In the genomic region with DNA sequence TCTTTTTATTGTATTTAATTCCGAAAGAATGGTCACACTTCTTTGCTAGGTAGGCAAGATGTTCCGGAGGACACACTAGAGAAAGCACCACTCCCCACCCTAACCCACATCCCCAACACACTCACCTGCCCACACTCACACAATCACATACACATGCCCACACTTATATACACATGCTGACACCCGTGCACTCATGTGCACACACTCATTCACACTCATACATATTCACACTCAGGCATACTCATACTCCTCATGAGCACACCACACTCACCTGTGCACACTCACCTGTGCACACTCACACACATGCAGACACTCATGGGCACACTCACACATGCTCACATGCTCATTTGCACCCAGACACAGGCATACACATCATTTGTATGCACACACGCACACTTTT, we compare ENCODE assay signal across 1 cellular context.
TF ChIP-seq lines count a peak whose summit lies in the region.

No MANE protein-coding gene starts in this region.

TF ChIP-seq in H1, 55 proteins besides CTCF, POLR2A, EP300 and RAD21:
- TF ChIP-seq FOSL1 (IDR thresholded peaks at IDR 0.05; ENCODE audit: insufficient read depth, low read depth, low read length) (no peak), PHF8 (conservative IDR thresholded peaks at IDR 0.05; ENCODE audit: low read depth, low read length) (no peak), SP2 (IDR thresholded peaks at IDR 0.05; ENCODE audit: low read length) (no peak), CBX8 (IDR thresholded peaks at IDR 0.05; ENCODE audit: borderline replicate concordance, low read depth, low read length) (no peak), SAP30 (IDR thresholded peaks at IDR 0.05; ENCODE audit: insufficient read depth, insufficient replicate concordance, low read length) (no peak), RNF2 (IDR thresholded peaks at IDR 0.05; ENCODE audit: borderline replicate concordance, low read depth, low read length, missing control alignments, poor library complexity, severe bottlenecking) (no peak), CEBPB (IDR thresholded peaks at IDR 0.05; ENCODE audit: low read depth, low read length) (no peak), GTF2F1 (IDR thresholded peaks at IDR 0.05; ENCODE audit: borderline replicate concordance, low read depth, low read length) (no peak), TEAD4 (IDR thresholded peaks at IDR 0.05; ENCODE audit: low read depth, low read length) (no peak), JUND (IDR thresholded peaks at IDR 0.05; ENCODE audit: low read length) (no peak), KDM5A (IDR thresholded peaks at IDR 0.05; ENCODE audit: low read length) (no peak), TAF1 (IDR thresholded peaks at IDR 0.05; ENCODE audit: low read depth, low read length) (no peak), CHD2 (IDR thresholded peaks at IDR 0.05; ENCODE audit: low read length) (no peak), POLR2AphosphoS5 (IDR thresholded peaks at IDR 0.05; ENCODE audit: low read depth, low read length) (no peak)
- TF ChIP-seq, protein P1, sequence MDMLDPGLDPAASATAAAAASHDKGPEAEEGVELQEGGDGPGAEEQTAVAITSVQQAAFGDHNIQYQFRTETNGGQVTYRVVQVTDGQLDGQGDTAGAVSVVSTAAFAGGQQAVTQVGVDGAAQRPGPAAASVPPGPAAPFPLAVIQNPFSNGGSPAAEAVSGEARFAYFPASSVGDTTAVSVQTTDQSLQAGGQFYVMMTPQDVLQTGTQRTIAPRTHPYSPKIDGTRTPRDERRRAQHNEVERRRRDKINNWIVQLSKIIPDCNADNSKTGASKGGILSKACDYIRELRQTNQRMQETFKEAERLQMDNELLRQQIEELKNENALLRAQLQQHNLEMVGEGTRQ (IDR thresholded peaks at IDR 0.05; ENCODE audit: low read length) = no peak
- TF ChIP-seq, protein P2, sequence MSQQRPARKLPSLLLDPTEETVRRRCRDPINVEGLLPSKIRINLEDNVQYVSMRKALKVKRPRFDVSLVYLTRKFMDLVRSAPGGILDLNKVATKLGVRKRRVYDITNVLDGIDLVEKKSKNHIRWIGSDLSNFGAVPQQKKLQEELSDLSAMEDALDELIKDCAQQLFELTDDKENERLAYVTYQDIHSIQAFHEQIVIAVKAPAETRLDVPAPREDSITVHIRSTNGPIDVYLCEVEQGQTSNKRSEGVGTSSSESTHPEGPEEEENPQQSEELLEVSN (IDR thresholded peaks at IDR 0.05) = no peak
- TF ChIP-seq, protein P3, sequence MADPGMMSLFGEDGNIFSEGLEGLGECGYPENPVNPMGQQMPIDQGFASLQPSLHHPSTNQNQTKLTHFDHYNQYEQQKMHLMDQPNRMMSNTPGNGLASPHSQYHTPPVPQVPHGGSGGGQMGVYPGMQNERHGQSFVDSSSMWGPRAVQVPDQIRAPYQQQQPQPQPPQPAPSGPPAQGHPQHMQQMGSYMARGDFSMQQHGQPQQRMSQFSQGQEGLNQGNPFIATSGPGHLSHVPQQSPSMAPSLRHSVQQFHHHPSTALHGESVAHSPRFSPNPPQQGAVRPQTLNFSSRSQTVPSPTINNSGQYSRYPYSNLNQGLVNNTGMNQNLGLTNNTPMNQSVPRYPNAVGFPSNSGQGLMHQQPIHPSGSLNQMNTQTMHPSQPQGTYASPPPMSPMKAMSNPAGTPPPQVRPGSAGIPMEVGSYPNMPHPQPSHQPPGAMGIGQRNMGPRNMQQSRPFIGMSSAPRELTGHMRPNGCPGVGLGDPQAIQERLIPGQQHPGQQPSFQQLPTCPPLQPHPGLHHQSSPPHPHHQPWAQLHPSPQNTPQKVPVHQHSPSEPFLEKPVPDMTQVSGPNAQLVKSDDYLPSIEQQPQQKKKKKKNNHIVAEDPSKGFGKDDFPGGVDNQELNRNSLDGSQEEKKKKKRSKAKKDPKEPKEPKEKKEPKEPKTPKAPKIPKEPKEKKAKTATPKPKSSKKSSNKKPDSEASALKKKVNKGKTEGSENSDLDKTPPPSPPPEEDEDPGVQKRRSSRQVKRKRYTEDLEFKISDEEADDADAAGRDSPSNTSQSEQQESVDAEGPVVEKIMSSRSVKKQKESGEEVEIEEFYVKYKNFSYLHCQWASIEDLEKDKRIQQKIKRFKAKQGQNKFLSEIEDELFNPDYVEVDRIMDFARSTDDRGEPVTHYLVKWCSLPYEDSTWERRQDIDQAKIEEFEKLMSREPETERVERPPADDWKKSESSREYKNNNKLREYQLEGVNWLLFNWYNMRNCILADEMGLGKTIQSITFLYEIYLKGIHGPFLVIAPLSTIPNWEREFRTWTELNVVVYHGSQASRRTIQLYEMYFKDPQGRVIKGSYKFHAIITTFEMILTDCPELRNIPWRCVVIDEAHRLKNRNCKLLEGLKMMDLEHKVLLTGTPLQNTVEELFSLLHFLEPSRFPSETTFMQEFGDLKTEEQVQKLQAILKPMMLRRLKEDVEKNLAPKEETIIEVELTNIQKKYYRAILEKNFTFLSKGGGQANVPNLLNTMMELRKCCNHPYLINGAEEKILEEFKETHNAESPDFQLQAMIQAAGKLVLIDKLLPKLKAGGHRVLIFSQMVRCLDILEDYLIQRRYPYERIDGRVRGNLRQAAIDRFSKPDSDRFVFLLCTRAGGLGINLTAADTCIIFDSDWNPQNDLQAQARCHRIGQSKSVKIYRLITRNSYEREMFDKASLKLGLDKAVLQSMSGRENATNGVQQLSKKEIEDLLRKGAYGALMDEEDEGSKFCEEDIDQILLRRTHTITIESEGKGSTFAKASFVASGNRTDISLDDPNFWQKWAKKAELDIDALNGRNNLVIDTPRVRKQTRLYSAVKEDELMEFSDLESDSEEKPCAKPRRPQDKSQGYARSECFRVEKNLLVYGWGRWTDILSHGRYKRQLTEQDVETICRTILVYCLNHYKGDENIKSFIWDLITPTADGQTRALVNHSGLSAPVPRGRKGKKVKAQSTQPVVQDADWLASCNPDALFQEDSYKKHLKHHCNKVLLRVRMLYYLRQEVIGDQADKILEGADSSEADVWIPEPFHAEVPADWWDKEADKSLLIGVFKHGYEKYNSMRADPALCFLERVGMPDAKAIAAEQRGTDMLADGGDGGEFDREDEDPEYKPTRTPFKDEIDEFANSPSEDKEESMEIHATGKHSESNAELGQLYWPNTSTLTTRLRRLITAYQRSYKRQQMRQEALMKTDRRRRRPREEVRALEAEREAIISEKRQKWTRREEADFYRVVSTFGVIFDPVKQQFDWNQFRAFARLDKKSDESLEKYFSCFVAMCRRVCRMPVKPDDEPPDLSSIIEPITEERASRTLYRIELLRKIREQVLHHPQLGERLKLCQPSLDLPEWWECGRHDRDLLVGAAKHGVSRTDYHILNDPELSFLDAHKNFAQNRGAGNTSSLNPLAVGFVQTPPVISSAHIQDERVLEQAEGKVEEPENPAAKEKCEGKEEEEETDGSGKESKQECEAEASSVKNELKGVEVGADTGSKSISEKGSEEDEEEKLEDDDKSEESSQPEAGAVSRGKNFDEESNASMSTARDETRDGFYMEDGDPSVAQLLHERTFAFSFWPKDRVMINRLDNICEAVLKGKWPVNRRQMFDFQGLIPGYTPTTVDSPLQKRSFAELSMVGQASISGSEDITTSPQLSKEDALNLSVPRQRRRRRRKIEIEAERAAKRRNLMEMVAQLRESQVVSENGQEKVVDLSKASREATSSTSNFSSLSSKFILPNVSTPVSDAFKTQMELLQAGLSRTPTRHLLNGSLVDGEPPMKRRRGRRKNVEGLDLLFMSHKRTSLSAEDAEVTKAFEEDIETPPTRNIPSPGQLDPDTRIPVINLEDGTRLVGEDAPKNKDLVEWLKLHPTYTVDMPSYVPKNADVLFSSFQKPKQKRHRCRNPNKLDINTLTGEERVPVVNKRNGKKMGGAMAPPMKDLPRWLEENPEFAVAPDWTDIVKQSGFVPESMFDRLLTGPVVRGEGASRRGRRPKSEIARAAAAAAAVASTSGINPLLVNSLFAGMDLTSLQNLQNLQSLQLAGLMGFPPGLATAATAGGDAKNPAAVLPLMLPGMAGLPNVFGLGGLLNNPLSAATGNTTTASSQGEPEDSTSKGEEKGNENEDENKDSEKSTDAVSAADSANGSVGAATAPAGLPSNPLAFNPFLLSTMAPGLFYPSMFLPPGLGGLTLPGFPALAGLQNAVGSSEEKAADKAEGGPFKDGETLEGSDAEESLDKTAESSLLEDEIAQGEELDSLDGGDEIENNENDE (IDR thresholded peaks at IDR 0.05; ENCODE audit: insufficient replicate concordance, low read length) = no peak
- TF ChIP-seq, protein P4, sequence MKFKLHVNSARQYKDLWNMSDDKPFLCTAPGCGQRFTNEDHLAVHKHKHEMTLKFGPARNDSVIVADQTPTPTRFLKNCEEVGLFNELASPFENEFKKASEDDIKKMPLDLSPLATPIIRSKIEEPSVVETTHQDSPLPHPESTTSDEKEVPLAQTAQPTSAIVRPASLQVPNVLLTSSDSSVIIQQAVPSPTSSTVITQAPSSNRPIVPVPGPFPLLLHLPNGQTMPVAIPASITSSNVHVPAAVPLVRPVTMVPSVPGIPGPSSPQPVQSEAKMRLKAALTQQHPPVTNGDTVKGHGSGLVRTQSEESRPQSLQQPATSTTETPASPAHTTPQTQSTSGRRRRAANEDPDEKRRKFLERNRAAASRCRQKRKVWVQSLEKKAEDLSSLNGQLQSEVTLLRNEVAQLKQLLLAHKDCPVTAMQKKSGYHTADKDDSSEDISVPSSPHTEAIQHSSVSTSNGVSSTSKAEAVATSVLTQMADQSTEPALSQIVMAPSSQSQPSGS (IDR thresholded peaks at IDR 0.05; ENCODE audit: low read length) = no peak
